14 cellular contexts compared by ENCODE assay signal in genomic region chr5:93452255-93452654, GRCh38.
"Had no signal": no experiment of that assay in that cellular context is flagged by ENCODE, and none has a peak within 500 bp of the region (broad histone marks: within the 10 kb centered on the region; RNA-seq: fewer than 3 reads in every experiment).

No MANE protein-coding gene starts in this region.

- H3K27ac ChIP-seq: coronary artery, right atrium auricular region, tibial nerve had no signal

- H3K27ac Mint-ChIP-seq: activated CD4-positive, alpha-beta memory T cell treated with anti-CD3 and anti-CD28 coated beads, Interleukin-2, amount 10 ng/mL, durations not matched to agents 7 days and 5 days; activated naive CD8-positive, alpha-beta T cell treated with anti-CD3 and anti-CD28 coated beads, Interleukin-2, amount 50 U/mL, for 24 hours; activated T-cell treated with anti-CD3 and anti-CD28 coated beads, Interleukin-2, amount 50 U/mL, for 72 hours; memory B cell; stimulated activated memory B cell treated with anti-CD40 and anti-IgM and Interleukin-4, amounts not matched to agents 10 μg/mL and 1 μg/mL and 100 μg/mL, for 72 hours had no signal

- ATAC-seq: activated naive CD8-positive, alpha-beta T cell treated with anti-CD3 and anti-CD28 coated beads, Interleukin-2, amount 50 U/mL, for 24 hours; activated T-cell treated with anti-CD3 and anti-CD28 coated beads, Interleukin-2, amount 50 U/mL, for 72 hours; stimulated activated memory B cell treated with anti-CD40 and anti-IgM and Interleukin-4, amounts not matched to agents 10 μg/mL and 1 μg/mL and 100 μg/mL, for 72 hours had no signal

- H3K9me3 Mint-ChIP-seq: activated CD4-positive, alpha-beta memory T cell treated with anti-CD3 and anti-CD28 coated beads, Interleukin-2, amount 10 ng/mL, durations not matched to agents 7 days and 5 days; activated naive CD8-positive, alpha-beta T cell treated with anti-CD3 and anti-CD28 coated beads, Interleukin-2, amount 50 U/mL, for 24 hours; activated T-cell treated with anti-CD3 and anti-CD28 coated beads, Interleukin-2, amount 50 U/mL, for 72 hours; memory B cell; stimulated activated memory B cell treated with anti-CD40 and anti-IgM and Interleukin-4, amounts not matched to agents 10 μg/mL and 1 μg/mL and 100 μg/mL, for 72 hours had no signal

- H3K36me3 ChIP-seq: right atrium auricular region had no signal

- H3K4me3 Mint-ChIP-seq: activated CD4-positive, alpha-beta memory T cell treated with anti-CD3 and anti-CD28 coated beads, Interleukin-2, amount 10 ng/mL, durations not matched to agents 7 days and 5 days; activated naive CD8-positive, alpha-beta T cell treated with anti-CD3 and anti-CD28 coated beads, Interleukin-2, amount 50 U/mL, for 24 hours; activated T-cell treated with anti-CD3 and anti-CD28 coated beads, Interleukin-2, amount 50 U/mL, for 72 hours; memory B cell; stimulated activated memory B cell treated with anti-CD40 and anti-IgM and Interleukin-4, amounts not matched to agents 10 μg/mL and 1 μg/mL and 100 μg/mL, for 72 hours had no signal

- H3K27me3 Mint-ChIP-seq: activated CD4-positive, alpha-beta memory T cell treated with anti-CD3 and anti-CD28 coated beads, Interleukin-2, amount 10 ng/mL, durations not matched to agents 7 days and 5 days; activated naive CD8-positive, alpha-beta T cell treated with anti-CD3 and anti-CD28 coated beads, Interleukin-2, amount 50 U/mL, for 24 hours; memory B cell; stimulated activated memory B cell treated with anti-CD40 and anti-IgM and Interleukin-4, amounts not matched to agents 10 μg/mL and 1 μg/mL and 100 μg/mL, for 72 hours had no signal

- DNase-seq: activated CD4-positive, alpha-beta memory T cell treated with anti-CD3 and anti-CD28 coated beads, Interleukin-2, amount 10 ng/mL, durations not matched to agents 7 days and 5 days; activated naive CD4-positive, alpha-beta T cell; activated naive CD8-positive, alpha-beta T cell treated with anti-CD3 and anti-CD28 coated beads, Interleukin-2, amount 50 U/mL, for 24 hours; activated T-cell treated with anti-CD3 and anti-CD28 coated beads, Interleukin-2, amount 50 U/mL, for 72 hours; foreskin melanocyte; head of caudate nucleus; posterior cingulate gyrus; small intestine; SW 1271 had no signal

- H3K9me3 ChIP-seq: right atrium auricular region had no signal

- H3K4me3 ChIP-seq: coronary artery, right atrium auricular region, tibial nerve had no signal

- H3K27me3 ChIP-seq: right atrium auricular region, tibial nerve had no signal

- H3K4me1 ChIP-seq: right atrium auricular region, tibial nerve had no signal

- H3K4me1 Mint-ChIP-seq: activated CD4-positive, alpha-beta memory T cell treated with anti-CD3 and anti-CD28 coated beads, Interleukin-2, amount 10 ng/mL, durations not matched to agents 7 days and 5 days; activated naive CD8-positive, alpha-beta T cell treated with anti-CD3 and anti-CD28 coated beads, Interleukin-2, amount 50 U/mL, for 24 hours; memory B cell; stimulated activated memory B cell treated with anti-CD40 and anti-IgM and Interleukin-4, amounts not matched to agents 10 μg/mL and 1 μg/mL and 100 μg/mL, for 72 hours had no signal

- H3K36me3 Mint-ChIP-seq: memory B cell; stimulated activated memory B cell treated with anti-CD40 and anti-IgM and Interleukin-4, amounts not matched to agents 10 μg/mL and 1 μg/mL and 100 μg/mL, for 72 hours had no signal
